Comparison of ENCODE assay signal across 1 cellular context in genomic region chr16:24844101-24845030, GRCh38.
A peak's percentile ranks its signal among the peaks of the same experiment; 100 is the strongest.
TF ChIP-seq lines count a peak whose summit lies in the region.

No MANE protein-coding gene starts in this region.

TF ChIP-seq in K562, 482 proteins besides CTCF, POLR2A, EP300 and RAD21 (continued from another document and continues in another):
- TF ChIP-seq RERE (CRISPR knock-in tag; IDR thresholded peaks at IDR 0.05; ENCODE audit: borderline replicate concordance) (0 out of 2 replicates have a peak, but pooled peaks have one; percentile 69), ZBTB11 (CRISPR knock-in tag; IDR thresholded peaks at IDR 0.05) (0 out of 6 replicates have a peak, but pooled peaks of 1 of the 3 experiments have one; percentile 36), CCAR2 (IDR thresholded peaks at IDR 0.05; ENCODE audit: low read depth, low read length) (no peak), ZNF316 (IDR thresholded peaks at IDR 0.05) (peak; percentile 99), PURB (CRISPR knock-in tag; IDR thresholded peaks at IDR 0.05; ENCODE audit: low read depth) (no peak), ZNF57 (CRISPR knock-in tag; IDR thresholded peaks at IDR 0.05) (no peak), CBX3 (IDR thresholded peaks at IDR 0.05; ENCODE audit: borderline replicate concordance in 1 of 2, low read length in 2 of 2) (0 out of 3 replicates have a peak, but pooled peaks of 1 of the 2 experiments have one; percentile 14), TAL1 (IDR thresholded peaks at IDR 0.05) (peak; percentile 82), ZNF778 (CRISPR knock-in tag; IDR thresholded peaks at IDR 0.05) (no peak), NR1H2 (CRISPR knock-in tag; IDR thresholded peaks at IDR 0.05) (no peak), ZNF431 (CRISPR knock-in tag; IDR thresholded peaks at IDR 0.05) (no peak), CGGBP1 (CRISPR knock-in tag; IDR thresholded peaks at IDR 0.05) (no peak), SMARCA5 (IDR thresholded peaks at IDR 0.05) (0 out of 2 replicates have a peak, but pooled peaks have one; percentile 42), ZNF134 (CRISPR knock-in tag; conservative IDR thresholded peaks at IDR 0.05) (no peak), NFIX (CRISPR knock-in tag; IDR thresholded peaks at IDR 0.05; ENCODE audit: low read depth) (no peak), ZNF830 (CRISPR knock-in tag; IDR thresholded peaks at IDR 0.05) (no peak), ZNF707 (CRISPR knock-in tag; conservative IDR thresholded peaks at IDR 0.05) (no peak), MBD2 (IDR thresholded peaks at IDR 0.05; ENCODE audit: borderline replicate concordance, low read depth) (no peak), RUNX1 (IDR thresholded peaks at IDR 0.05; ENCODE audit: low read depth) (no peak), ZNF146 (CRISPR knock-in tag; IDR thresholded peaks at IDR 0.05; ENCODE audit: unreplicated experiment) (no peak), E2F8 (IDR thresholded peaks at IDR 0.05; ENCODE audit: low read depth, partially characterized antibody) (no peak), ZBTB12 (CRISPR knock-in tag; IDR thresholded peaks at IDR 0.05) (no peak), CHAMP1 (IDR thresholded peaks at IDR 0.05) (no peak), ASH1L (IDR thresholded peaks at IDR 0.05; ENCODE audit: borderline replicate concordance, low read depth, partially characterized antibody) (no peak), HNRNPH1 (optimal IDR thresholded peaks at IDR 0.05; ENCODE audit: low read depth, low read length) (no peak), ZFP30 (CRISPR knock-in tag; IDR thresholded peaks at IDR 0.05; ENCODE audit: borderline replicate concordance) (no peak), SRSF7 (optimal IDR thresholded peaks at IDR 0.05; ENCODE audit: low read depth, low read length) (no peak), MLLT1 (IDR thresholded peaks at IDR 0.05) (no peak), ZNF263 (CRISPR knock-in tag; IDR thresholded peaks at IDR 0.05; ENCODE audit: borderline replicate concordance) (no peak), MCM5 (IDR thresholded peaks at IDR 0.05; ENCODE audit: low read depth) (no peak), ZNF175 (CRISPR knock-in tag; IDR thresholded peaks at IDR 0.05; ENCODE audit: low read depth) (no peak), RBBP5 (IDR thresholded peaks at IDR 0.05; ENCODE audit: borderline replicate concordance, insufficient read depth, low read length, poor library complexity, severe bottlenecking) (no peak), TCF7 (IDR thresholded peaks at IDR 0.05; ENCODE audit: borderline replicate concordance) (no peak), DPF2 (IDR thresholded peaks at IDR 0.05) (peak; percentile 98), ZNF639 (CRISPR knock-in tag; conservative IDR thresholded peaks at IDR 0.05 in 1 of 2, IDR thresholded peaks at IDR 0.05 in 1 of 2) (no peak), ARID3A (IDR thresholded peaks at IDR 0.05; ENCODE audit: borderline replicate concordance, low read depth, low read length) (0 out of 2 replicates have a peak, but pooled peaks have one; percentile 28)
